ENCODE assay signal across 24 cellular contexts in the genomic region with DNA sequence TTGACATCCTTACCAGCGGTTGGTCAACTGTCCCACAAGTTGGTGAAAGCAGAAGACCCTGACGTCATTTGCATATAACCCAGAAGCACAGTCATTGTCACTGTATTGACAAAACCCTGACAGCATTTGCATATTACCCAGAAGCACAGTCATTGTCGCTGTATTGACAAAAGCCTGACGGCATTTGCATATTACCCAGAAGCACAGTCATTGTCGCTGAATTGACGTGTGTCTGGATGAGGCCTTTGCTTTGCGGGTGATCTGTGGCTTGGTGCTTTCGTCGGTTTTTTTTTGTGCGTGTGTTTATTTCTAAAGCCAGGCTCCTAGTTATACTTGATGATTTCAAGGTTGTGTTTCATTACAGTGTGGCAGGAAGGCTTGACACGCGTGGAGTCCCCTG.
"Had no signal": no experiment of that assay in that cellular context is flagged by ENCODE, and none has a peak within 500 bp of the region (broad histone marks: within the 10 kb centered on the region; RNA-seq: fewer than 3 reads in every experiment).

No MANE protein-coding gene starts in this region.

- H3K4me2 ChIP-seq: hepatocyte, neural progenitor cell had no signal

- H3K36me3 ChIP-seq: esophagus muscularis mucosa, gastroesophageal sphincter, heart left ventricle, left lung, neural progenitor cell, prostate gland, right atrium auricular region, spleen, tibial artery had no signal

- H3K9me3 ChIP-seq: esophagus muscularis mucosa, gastroesophageal sphincter, heart left ventricle, left lung, prostate gland, right atrium auricular region, spleen, testis, tibial artery had no signal

- H3K79me2 ChIP-seq: hepatocyte had no signal

- H3K27me3 Mint-ChIP-seq: type B pancreatic cell had no signal

- H3K9me3 Mint-ChIP-seq: type B pancreatic cell had no signal

- H3K27ac Mint-ChIP-seq: natural killer cell; neural progenitor cell; stimulated activated memory B cell treated with anti-CD40 and anti-IgM and Interleukin-4, amounts not matched to agents 10 μg/mL and 1 μg/mL and 100 μg/mL, for 72 hours; type B pancreatic cell had no signal

- FAIRE-seq: endothelial cell of umbilical vein, kidney had no signal

- H3K27me3 ChIP-seq: foreskin keratinocyte, hepatocyte, left lung, neural progenitor cell, right atrium auricular region, spleen, testis, tibial artery had no signal

- H3K4me3 Mint-ChIP-seq: natural killer cell; neural progenitor cell; stimulated activated memory B cell treated with anti-CD40 and anti-IgM and Interleukin-4, amounts not matched to agents 10 μg/mL and 1 μg/mL and 100 μg/mL, for 72 hours; type B pancreatic cell had no signal

- DNase-seq: dermis blood vessel endothelial cell; effector memory CD4-positive, alpha-beta T cell; foreskin keratinocyte; kidney; natural killer cell; spleen; stimulated activated CD4-positive, alpha-beta T cell treated with anti-CD3 and anti-CD28 coated beads, Interleukin-4, amount 100 ng/mL, for 4 hours; stimulated activated naive CD8-positive, alpha-beta T cell treated with anti-CD3 and anti-CD28 coated beads, Interleukin-15, Interleukin-2, amounts not matched to agents 100 U/mL and 50 U/mL, for 24 hours; substantia nigra; testis; tibial artery had no signal

- H3K36me3 Mint-ChIP-seq: natural killer cell, type B pancreatic cell had no signal

- H3K27ac ChIP-seq: coronary artery, esophagus muscularis mucosa, foreskin keratinocyte, gastroesophageal sphincter, heart left ventricle, hepatocyte, left lung, neural progenitor cell, prostate gland, right atrium auricular region, skin epidermis, spleen, testis, tibial artery had no signal

- ATAC-seq: foreskin keratinocyte; gastroesophageal sphincter; heart left ventricle; left lung; natural killer cell; stimulated activated memory B cell treated with anti-CD40 and anti-IgM and Interleukin-4, amounts not matched to agents 10 μg/mL and 1 μg/mL and 100 μg/mL, for 72 hours; stimulated activated naive CD8-positive, alpha-beta T cell treated with anti-CD3 and anti-CD28 coated beads, Interleukin-15, Interleukin-2, amounts not matched to agents 100 U/mL and 50 U/mL, for 24 hours had no signal

- H3K4me3 ChIP-seq: coronary artery, esophagus muscularis mucosa, gastroesophageal sphincter, heart left ventricle, hepatocyte, left lung, neural progenitor cell, prostate gland, right atrium auricular region, skin epidermis, spleen, testis, tibial artery had no signal

- H3K4me1 Mint-ChIP-seq: natural killer cell; stimulated activated memory B cell treated with anti-CD40 and anti-IgM and Interleukin-4, amounts not matched to agents 10 μg/mL and 1 μg/mL and 100 μg/mL, for 72 hours had no signal

- H3K4me1 ChIP-seq: esophagus muscularis mucosa, foreskin keratinocyte, gastroesophageal sphincter, heart left ventricle, left lung, neural progenitor cell, prostate gland, right atrium auricular region, spleen, testis, tibial artery had no signal

- H2AFZ ChIP-seq: hepatocyte, neural progenitor cell had no signal

- H3K9ac ChIP-seq: neural progenitor cell had no signal
